1 cellular context compared by ENCODE assay signal in genomic region chr2:215409331-215410127, GRCh38.
TF ChIP-seq lines count a peak whose summit lies in the region.

No MANE protein-coding gene starts in this region.

TF ChIP-seq in IMR-90, 13 proteins besides CTCF, POLR2A, EP300 and RAD21:
- TF ChIP-seq FOS (IDR thresholded peaks at IDR 0.05; ENCODE audit: low read depth, low read length) = no peak
TF ChIP-seq in IMR-90: peak in this region for 0.
